Comparison of ENCODE assay signal across 2 cellular contexts in genomic region chr2:42975358-42975717, GRCh38.
TF ChIP-seq lines count a peak whose summit lies in the region.

No MANE protein-coding gene starts in this region.

TF ChIP-seq in HEK293, 187 proteins besides CTCF, POLR2A, EP300 and RAD21 (continued from another document):
- 0 out of 2 replicates have a peak, but pooled peaks have one; percentile 1 for TF ChIP-seq ZNF76 (tag by site-specific recombination; IDR thresholded peaks at IDR 0.05; ENCODE audit: borderline replicate concordance, low read depth)

TF ChIP-seq in HepG2, 621 proteins besides CTCF, POLR2A, EP300 and RAD21 (continues in another document):
- TF ChIP-seq ZNF710 (CRISPR knock-in tag; IDR thresholded peaks at IDR 0.05; ENCODE audit: borderline replicate concordance) (no peak), ZNF207 (IDR thresholded peaks at IDR 0.05; ENCODE audit: borderline replicate concordance) (no peak), KLF6 (CRISPR knock-in tag; IDR thresholded peaks at IDR 0.05) (no peak), GTF2F1 (IDR thresholded peaks at IDR 0.05; ENCODE audit: low read length) (no peak), ARID2 (CRISPR knock-in tag; IDR thresholded peaks at IDR 0.05; ENCODE audit: borderline replicate concordance) (0 out of 2 replicates have a peak, but pooled peaks have one; percentile 14), ZNF33A (CRISPR knock-in tag; IDR thresholded peaks at IDR 0.05; ENCODE audit: borderline replicate concordance) (no peak), PLRG1 (conservative IDR thresholded peaks at IDR 0.05) (no peak), CCDC6 (CRISPR knock-in tag; IDR thresholded peaks at IDR 0.05) (no peak), SNAI1 (CRISPR knock-in tag; IDR thresholded peaks at IDR 0.05; ENCODE audit: borderline replicate concordance) (no peak), ZNF501 (CRISPR knock-in tag; IDR thresholded peaks at IDR 0.05) (peak; percentile 58), DNMT1 (CRISPR knock-in tag; IDR thresholded peaks at IDR 0.05) (no peak), ATF6 (CRISPR knock-in tag; conservative IDR thresholded peaks at IDR 0.05) (no peak), TRIM24 (CRISPR knock-in tag; IDR thresholded peaks at IDR 0.05) (no peak), RFXANK (CRISPR knock-in tag; IDR thresholded peaks at IDR 0.05) (no peak), ZBTB44 (CRISPR knock-in tag; IDR thresholded peaks at IDR 0.05) (0 out of 2 replicates have a peak, but pooled peaks have one; percentile 25), PBX3 (CRISPR knock-in tag; IDR thresholded peaks at IDR 0.05; ENCODE audit: borderline replicate concordance) (no peak), ZSCAN29 (CRISPR knock-in tag; conservative IDR thresholded peaks at IDR 0.05) (no peak), ZNF503 (CRISPR knock-in tag; IDR thresholded peaks at IDR 0.05) (no peak), ZNF605 (CRISPR knock-in tag; IDR thresholded peaks at IDR 0.05) (peak; percentile 2; the same call in 1 of the 2 replicates), GMEB2 (CRISPR knock-in tag; IDR thresholded peaks at IDR 0.05; ENCODE audit: low read depth) (no peak), ZNF563 (CRISPR knock-in tag; IDR thresholded peaks at IDR 0.05) (no peak), SP2 (CRISPR knock-in tag; IDR thresholded peaks at IDR 0.05) (no peak), ZNF558 (CRISPR knock-in tag; IDR thresholded peaks at IDR 0.05; ENCODE audit: borderline replicate concordance) (peak; percentile 23; the same call in 1 of the 2 replicates), GRHL1 (CRISPR knock-in tag; conservative IDR thresholded peaks at IDR 0.05) (no peak), ETV6 (CRISPR knock-in tag; conservative IDR thresholded peaks at IDR 0.05) (no peak), ZSCAN20 (CRISPR knock-in tag; IDR thresholded peaks at IDR 0.05; ENCODE audit: borderline replicate concordance) (no peak), SIX4 (CRISPR knock-in tag; IDR thresholded peaks at IDR 0.05) (no peak), ZNF639 (CRISPR knock-in tag; conservative IDR thresholded peaks at IDR 0.05) (no peak), SRF (IDR thresholded peaks at IDR 0.05; ENCODE audit: low read depth, low read length) (no peak), ARNTL (CRISPR knock-in tag; IDR thresholded peaks at IDR 0.05) (no peak), PPARG (CRISPR knock-in tag; conservative IDR thresholded peaks at IDR 0.05) (no peak), ZFP62 (CRISPR knock-in tag; IDR thresholded peaks at IDR 0.05) (no peak), AGO1 (IDR thresholded peaks at IDR 0.05; ENCODE audit: low read depth, low read length, poor library complexity, severe bottlenecking) (peak; percentile 10), MIER2 (CRISPR knock-in tag; IDR thresholded peaks at IDR 0.05) (no peak), THAP8 (CRISPR knock-in tag; IDR thresholded peaks at IDR 0.05; ENCODE audit: borderline replicate concordance) (no peak), ZNF746 (CRISPR knock-in tag; IDR thresholded peaks at IDR 0.05) (no peak), POLR2G (IDR thresholded peaks at IDR 0.05; ENCODE audit: low read depth, low read length) (0 out of 2 replicates have a peak, but pooled peaks have one; percentile 14), CBX2 (IDR thresholded peaks at IDR 0.05; ENCODE audit: low read depth, low read length) (no peak), CBX2 (CRISPR knock-in tag; IDR thresholded peaks at IDR 0.05; ENCODE audit: low read depth) (peak; percentile 33; the same call in 1 of the 2 replicates), ATF2 (CRISPR knock-in tag; IDR thresholded peaks at IDR 0.05) (no peak), FOSL2 (CRISPR knock-in tag; IDR thresholded peaks at IDR 0.05) (no peak), MAFF (IDR thresholded peaks at IDR 0.05; ENCODE audit: low read depth, low read length) (no peak), NRL (CRISPR knock-in tag; IDR thresholded peaks at IDR 0.05; ENCODE audit: borderline replicate concordance) (peak; percentile 8; the same call in 1 of the 2 replicates), HIVEP1 (CRISPR knock-in tag; IDR thresholded peaks at IDR 0.05) (no peak), NBN (conservative IDR thresholded peaks at IDR 0.05) (no peak), ZKSCAN1 (IDR thresholded peaks at IDR 0.05; ENCODE audit: low read length) (no peak), ZNF549 (CRISPR knock-in tag; IDR thresholded peaks at IDR 0.05) (no peak), ETV5 (CRISPR knock-in tag; IDR thresholded peaks at IDR 0.05; ENCODE audit: borderline replicate concordance) (no peak)
- TF ChIP-seq, protein P1, sequence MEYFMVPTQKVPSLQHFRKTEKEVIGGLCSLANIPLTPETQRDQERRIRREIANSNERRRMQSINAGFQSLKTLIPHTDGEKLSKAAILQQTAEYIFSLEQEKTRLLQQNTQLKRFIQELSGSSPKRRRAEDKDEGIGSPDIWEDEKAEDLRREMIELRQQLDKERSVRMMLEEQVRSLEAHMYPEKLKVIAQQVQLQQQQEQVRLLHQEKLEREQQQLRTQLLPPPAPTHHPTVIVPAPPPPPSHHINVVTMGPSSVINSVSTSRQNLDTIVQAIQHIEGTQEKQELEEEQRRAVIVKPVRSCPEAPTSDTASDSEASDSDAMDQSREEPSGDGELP (IDR thresholded peaks at IDR 0.05; ENCODE audit: borderline replicate concordance, low read depth): peak; percentile 35; the same call in 1 of the 2 replicates
